Comparison of ENCODE assay signal across 22 cellular contexts in genomic region chr17:43465049-43465448, GRCh38.
"Had no signal": no experiment of that assay in that cellular context is flagged by ENCODE, and none has a peak within 500 bp of the region (broad histone marks: within the 10 kb centered on the region; RNA-seq: fewer than 3 reads in every experiment).

No MANE protein-coding gene starts in this region.

- H3K27me3 ChIP-seq: adrenal gland, Peyer's patch, SJSA1 had no signal

- H3K4me3 ChIP-seq: adrenal gland, Peyer's patch, SJSA1 had no signal

- H3K4me1 ChIP-seq: Peyer's patch had no signal

- ATAC-seq: activated CD8-positive, alpha-beta T cell treated with anti-CD3 and anti-CD28 coated beads, Interleukin-2, amount 10 ng/mL, durations not matched to agents 7 days and 5 days; SK-N-SH treated with all-trans-retinoic acid at 6 μM for 48 hours; WTC11 had no signal

- H3K27ac ChIP-seq: adrenal gland, KMS-11, Peyer's patch, SJSA1 had no signal

- H3K36me3 ChIP-seq: adrenal gland, Peyer's patch, SJSA1 had no signal

- H3K9me3 ChIP-seq: adrenal gland, Peyer's patch, SJSA1 had no signal

- H3K9ac ChIP-seq: KMS-11 had no signal

- DNase-seq: activated CD4-positive, alpha-beta T cell treated with anti-CD3 and anti-CD28 coated beads for 48 hours; activated CD4-positive, alpha-beta T cell treated with anti-CD3 and anti-CD28 coated beads, Interleukin-2, amount 50 U/mL, for 4 hours; activated CD4-positive, CD25-positive, alpha-beta regulatory T cell treated with anti-CD3 and anti-CD28 coated beads, Interleukin-2, amount 50 U/mL, for 72 hours; activated CD8-positive, alpha-beta memory T cell treated with anti-CD3 and anti-CD28 coated beads, Interleukin-2, amount 50 U/mL, for 48 hours; activated CD8-positive, alpha-beta T cell treated with anti-CD3 and anti-CD28 coated beads, Interleukin-2, amount 10 ng/mL, durations not matched to agents 7 days and 5 days; activated naive CD4-positive, alpha-beta T cell treated with anti-CD3 and anti-CD28 coated beads, Interleukin-2, amount 50 U/mL, for 16 hours; activated naive CD8-positive, alpha-beta T cell treated with anti-CD3 and anti-CD28 coated beads, Interleukin-2, amount 10 ng/mL, durations not matched to agents 7 days and 5 days; activated T-cell treated with anti-CD3 and anti-CD28 coated beads, Interleukin-2, amount 50 U/mL, for 1 hour; adrenal gland; anterior cingulate cortex; cerebellar nuclear complex; NCI-H1092 treated with DMSO at 0.1 percent for 48 hours; NCI-H1417 treated with DMSO at 0.1 percent for 48 hours; NCI-H1694; NCI-H2029 treated with DMSO at 0.1 percent for 48 hours; NCI-H446; Peyer's patch; SHP77 had no signal

- H3K4me2 ChIP-seq: KMS-11 had no signal
